In genomic region chr9:16794871-16795639, GRCh38 we compare ENCODE assay signal across 12 cellular contexts.
DNase-seq lines count a peak whose midpoint lies in the region; ATAC-seq and TF ChIP-seq lines count a peak whose summit lies in the region.
"Had no signal": no experiment of that assay in that cellular context is flagged by ENCODE, and none has a peak within 500 bp of the region (broad histone marks: within the 10 kb centered on the region; RNA-seq: fewer than 3 reads in every experiment).

No MANE protein-coding gene starts in this region.

- H3K23ac ChIP-seq in trophoblast cell (ENCODE audit: low read length) = no peak overlapping the region

- H3K4me1 ChIP-seq in gastroesophageal sphincter = peaks cover 2 to 45% (median 6%) of the 10 kb centered on the region in 3 donors
- peaks cover 0 to 5% of the 10 kb centered on the region in 2 experiments for H3K4me1 ChIP-seq in trophoblast cell (ENCODE audit: control insufficient read depth in 1 of 2, insufficient read depth in 2 of 2, low read length in 2 of 2)

- TF ChIP-seq CTCF in gastroesophageal sphincter (IDR thresholded peaks at IDR 0.05) = no peak

- no peaks in the 10 kb centered on the region for H3K36me3 Mint-ChIP-seq in T-cell
- H3K36me3 Mint-ChIP-seq: CD4-positive, CD25-positive, alpha-beta regulatory T cell had no signal

- H3K14ac ChIP-seq in trophoblast cell (ENCODE audit: low read length) = no peak overlapping the region

- H3K79me1 ChIP-seq in trophoblast cell (ENCODE audit: low read length) = no peaks in the 10 kb centered on the region

- H4K91ac ChIP-seq in trophoblast cell (ENCODE audit: low read depth, low read length) = no peak overlapping the region

- peaks cover 7 to 17% (median 8%) of the 10 kb centered on the region in 3 donors for H3K9me3 Mint-ChIP-seq in T-cell

- no peak for TF ChIP-seq POLR2A in gastroesophageal sphincter (IDR thresholded peaks at IDR 0.05)

- no peak overlapping the region for H3K9ac ChIP-seq in trophoblast cell (ENCODE audit: low read length)

- no peaks in the 10 kb centered on the region for H3K9me3 ChIP-seq in gastroesophageal sphincter
- no peaks in the 10 kb centered on the region for H3K9me3 ChIP-seq in trophoblast cell (ENCODE audit: insufficient read depth, low read depth, low read length)

- H3K27me3 Mint-ChIP-seq in T-cell = no peaks in the 10 kb centered on the region
- H3K27me3 Mint-ChIP-seq: activated T-cell treated with anti-CD3 and anti-CD28 coated beads, Interleukin-2, amount 50 U/mL, for 24 hours; CD4-positive, CD25-positive, alpha-beta regulatory T cell had no signal

- no peak overlapping the region for H3K4me3 Mint-ChIP-seq in T-cell
- H3K4me3 Mint-ChIP-seq: activated T-cell treated with anti-CD3 and anti-CD28 coated beads, Interleukin-2, amount 50 U/mL, for 24 hours; CD4-positive, CD25-positive, alpha-beta regulatory T cell; neural crest cell had no signal

- no peaks in the 10 kb centered on the region for H3K36me3 ChIP-seq in gastroesophageal sphincter
- no peaks in the 10 kb centered on the region for H3K36me3 ChIP-seq in trophoblast cell (ENCODE audit: control insufficient read depth in 1 of 2, insufficient read depth in 2 of 2, low read length in 2 of 2)

- no peak overlapping the region for H2AK5ac ChIP-seq in trophoblast cell (ENCODE audit: low read length)

- no peaks in the 10 kb centered on the region for H3K79me2 ChIP-seq in trophoblast cell (ENCODE audit: control insufficient read depth, insufficient read depth, low read length, poor library complexity)

- no peak overlapping the region for H2AFZ ChIP-seq in trophoblast cell (ENCODE audit: insufficient read depth, low read length, poor library complexity)

- POLR2A ChIA-PET in T-cell (lab: Charles Lee) = no interaction called here

- no peak overlapping the region for H2BK120ac ChIP-seq in trophoblast cell (ENCODE audit: insufficient read depth, low read length, poor library complexity)

- H3K27ac Mint-ChIP-seq in T-cell = no peak overlapping the region
- H3K27ac Mint-ChIP-seq: activated T-cell treated with anti-CD3 and anti-CD28 coated beads, Interleukin-2, amount 50 U/mL, for 24 hours; CD4-positive, CD25-positive, alpha-beta regulatory T cell had no signal

- no peak overlapping the region for H2BK12ac ChIP-seq in trophoblast cell (ENCODE audit: low read length)

- H4K12ac ChIP-seq in trophoblast cell (ENCODE audit: low read depth, low read length) = no peak overlapping the region

- H4K8ac ChIP-seq in trophoblast cell (ENCODE audit: low read depth, low read length) = no peak overlapping the region

- no peak overlapping the region for H3K4me3 ChIP-seq in gastroesophageal sphincter
- H3K4me3 ChIP-seq in trophoblast cell (ENCODE audit: low read depth, low read length) = no peak overlapping the region

- no peak overlapping the region for H3K4ac ChIP-seq in trophoblast cell (ENCODE audit: low read depth, low read length)

- CTCF ChIA-PET in T-cell (lab: Charles Lee) = no interaction called here

- no peak for TF ChIP-seq EP300 in gastroesophageal sphincter (IDR thresholded peaks at IDR 0.05)

- H3K27me3 ChIP-seq in gastroesophageal sphincter (no peaks in the 10 kb centered on the region), trophoblast cell (ENCODE audit: insufficient read depth, low read length) (no peaks in the 10 kb centered on the region)

- 38 to 54% methylated on average over 8 to 9 of the region's 9 CpGs for WGBS in gastroesophageal sphincter (ENCODE audit: low coverage in 1 of 2), 2 donors
- WGBS in trophoblast cell (ENCODE audit: extremely low coverage, insufficient coverage, insufficient read length) = no CpG with 5 or more reads among the region's 9 CpGs

- H3K18ac ChIP-seq in trophoblast cell (ENCODE audit: low read length) = no peak overlapping the region

- ATAC-seq in SK-N-SH treated with all-trans-retinoic acid at 6 μM for 48 hours (peak; percentile 69), gastroesophageal sphincter (peak; percentile 95), T-cell (replicated peaks in 1 of 4) (no peak)

- H2BK5ac ChIP-seq in trophoblast cell (ENCODE audit: low read depth, low read length, poor library complexity) = no peak overlapping the region

- H3K27ac ChIP-seq in gastroesophageal sphincter (peak overlapping the region in 3 of 4 donors; percentile 44 to 53 (median 45)), trophoblast cell (ENCODE audit: low read depth, low read length) (peak overlapping the region; percentile 15)

- no peak overlapping the region for H3K4me2 ChIP-seq in trophoblast cell (ENCODE audit: low read length)

- DNase-seq in AG20443 (ENCODE audit: low spot score) = peak; percentile 93
- DNase-seq in trophoblast cell = peak in 1 of 2 donors; percentile 52
- no peak for DNase-seq in T-cell
- DNase-seq in NCI-H526 (lab: John Stamatoyannopoulos, UW) = no peak
- no peak for DNase-seq in NCI-H2196 (lab: John Stamatoyannopoulos, UW; ENCODE audit: unreplicated experiment)
- no peak for DNase-seq in 8988T
- DNase-seq: activated T-cell treated with anti-CD3 and anti-CD28 coated beads, Interleukin-2, amount 50 U/mL, for 24 hours; CD4-positive, CD25-positive, alpha-beta regulatory T cell; NCI-H1694 treated with DMSO at 0.1 percent for 48 hours had no signal

- no peaks in the 10 kb centered on the region for H3K4me1 Mint-ChIP-seq in T-cell
- H3K4me1 Mint-ChIP-seq: CD4-positive, CD25-positive, alpha-beta regulatory T cell had no signal

TF ChIP-seq in SK-N-SH treated with all-trans-retinoic acid at 6 μM for 48 hours, 23 proteins besides CTCF, POLR2A, EP300 and RAD21:
- TF ChIP-seq ZFP3 (CRISPR knock-in tag; IDR thresholded peaks at IDR 0.05) = no peak
- TF ChIP-seq GLIS3 (CRISPR knock-in tag; IDR thresholded peaks at IDR 0.05) = no peak
- TF ChIP-seq SNAI2 (CRISPR knock-in tag; IDR thresholded peaks at IDR 0.05) = no peak
- TF ChIP-seq CSDC2 (CRISPR knock-in tag; IDR thresholded peaks at IDR 0.05) = no peak
- no peak for TF ChIP-seq ZNF565 (CRISPR knock-in tag; conservative IDR thresholded peaks at IDR 0.05; ENCODE audit: low read depth)
- TF ChIP-seq CREB5 (CRISPR knock-in tag; IDR thresholded peaks at IDR 0.05; ENCODE audit: low read depth) = no peak
- no peak for TF ChIP-seq ZC3H10 (CRISPR knock-in tag; IDR thresholded peaks at IDR 0.05)
- TF ChIP-seq RARB (CRISPR knock-in tag; IDR thresholded peaks at IDR 0.05) = no peak
- no peak for TF ChIP-seq CSRNP3 (CRISPR knock-in tag; IDR thresholded peaks at IDR 0.05)
TF ChIP-seq in SK-N-SH treated with all-trans-retinoic acid at 6 μM for 48 hours: peak in this region for 0.

Comparison
In these comparisons a context has a peak if more than half of its experiments do, and no peak if none do; other contexts are left out.
1. ATAC-seq: peak in SK-N-SH treated with all-trans-retinoic acid at 6 μM for 48 hours (single experiment) and gastroesophageal sphincter (single experiment); none in T-cell (0 of 4).